9 cellular contexts compared by ENCODE assay signal in genomic region chr12:54285150-54286041, GRCh38. TPM values are rescaled to one million over a fixed set of nuclear protein-coding genes. Genes with fewer than 3 reads are reported as not detected.
A peak's percentile ranks its signal among the peaks of the same experiment; 100 is the strongest.
DNase-seq lines count a peak whose midpoint lies in the region; ATAC-seq and TF ChIP-seq lines count a peak whose summit lies in the region.
"Had no signal": no experiment of that assay in that cellular context is flagged by ENCODE, and none has a peak within 500 bp of the region (broad histone marks: within the 10 kb centered on the region; RNA-seq: fewer than 3 reads in every experiment).

No MANE protein-coding gene starts in this region.

- no peaks in the 10 kb centered on the region for H3K9me3 Mint-ChIP-seq in T-helper 2 cell treated with Interferon-gamma antibody and Interleukin-4, amounts not matched to agents 5 μg/mL and 100 μg/mL, for 36 hours

- H3K27ac Mint-ChIP-seq in T-helper 2 cell treated with Interferon-gamma antibody and Interleukin-4, amounts not matched to agents 5 μg/mL and 100 μg/mL, for 36 hours: peak overlapping the region; percentile 67

- ATAC-seq in Panc1 (no peak), GM18502 (IDR thresholded peaks at IDR 0.05; ENCODE audit: poor library complexity, unreplicated experiment) (no peak)

- in situ Hi-C loops in Panc1 (cut with HindIII; ENCODE audit: low pct_unique_long_range_greater_than_20kb, low sequenced_read_pairs): no loop called here

- H3K27me3 Mint-ChIP-seq in T-helper 2 cell treated with Interferon-gamma antibody and Interleukin-4, amounts not matched to agents 5 μg/mL and 100 μg/mL, for 36 hours (ENCODE audit: low read depth): no peaks in the 10 kb centered on the region

- H3K27me3 ChIP-seq in Panc1 (ENCODE audit: control insufficient read depth, insufficient read depth, low read length) (no peaks in the 10 kb centered on the region), esophagus squamous epithelium (no peaks in the 10 kb centered on the region), spleen (replicated peaks in 1 of 7) (no peaks in the 10 kb centered on the region), tibial nerve (no peaks in the 10 kb centered on the region)

- H3K4me3 ChIP-seq in Panc1 (ENCODE audit: low read depth in 2 of 2, low read length in 2 of 2) (peak overlapping the region; percentile 26 to 99), esophagus squamous epithelium (peak overlapping the region in 2 of 4 donors; percentile 25 to 84), spleen (peak overlapping the region in 1 of 8 donors; percentile 23), tibial nerve (no peak overlapping the region)

- POLR2A ChIA-PET in Panc1 (lab: Charles Lee): interaction anchor here (0.7 to 1.5 kb wide), 2 partner anchors 40 to 83 kb away, joined by 3 to 4 read pairs; partner anchors contain the start of gene COPZ1

- no peak for DNase-seq in T-helper 2 cell treated with Interferon-gamma antibody and Interleukin-4, amounts not matched to agents 5 μg/mL and 100 μg/mL, for 36 hours (ENCODE audit: low spot score)
- no peak for DNase-seq in T-helper 2 cell
- no peak for DNase-seq in Panc1 (ENCODE audit: low read depth, low spot score)
- no peak for DNase-seq in esophagus squamous epithelium (lab: John Stamatoyannopoulos, UW)
- DNase-seq in spleen: no peak
- DNase-seq in tibial nerve (ENCODE audit: low spot score in 2 of 2): no peak
- no peak for DNase-seq in HK-2 (ENCODE audit: unreplicated experiment)
- DNase-seq: C1 segment of cervical spinal cord had no signal

- TF ChIP-seq CTCF in Panc1 (IDR thresholded peaks at IDR 0.05) (no peak; the same call in 1 of the 2 replicates), esophagus squamous epithelium (IDR thresholded peaks at IDR 0.05) (peak in 3 of 6 experiments; percentile 15 to 26 (median 20)), spleen (IDR thresholded peaks at IDR 0.05 in 8 of 11, conservative IDR thresholded peaks at IDR 0.05 in 3 of 11) (peak in 2 of 11 experiments; percentile 26), tibial nerve (IDR thresholded peaks at IDR 0.05) (peak in 2 of 5 experiments; percentile 13 to 22)

- 38 to 49% methylated on average over 5 of the region's 5 CpGs for WGBS in esophagus squamous epithelium, 2 donors
- WGBS in spleen, 5 donors: 53 to 68% (median 55%) methylated on average over 5 of the region's 5 CpGs
- 52 to 62% methylated on average over 5 of the region's 5 CpGs for WGBS in tibial nerve, 2 donors

- peaks cover 40% of the 10 kb centered on the region for H3K4me1 ChIP-seq in Panc1 (ENCODE audit: control insufficient read depth, insufficient read depth, low read length)
- H3K4me1 ChIP-seq in esophagus squamous epithelium: peaks cover 22 to 81% (median 51%) of the 10 kb centered on the region in 3 donors
- H3K4me1 ChIP-seq in spleen: peaks cover 41 to 94% (median 76%) of the 10 kb centered on the region in 6 donors
- H3K4me1 ChIP-seq in tibial nerve: peaks cover 0 to 58% (median 36%) of the 10 kb centered on the region in 4 donors

- H3K4me1 Mint-ChIP-seq in T-helper 2 cell treated with Interferon-gamma antibody and Interleukin-4, amounts not matched to agents 5 μg/mL and 100 μg/mL, for 36 hours (ENCODE audit: low read depth): peaks cover 36% of the 10 kb centered on the region

- CTCF ChIA-PET in Panc1 (lab: Charles Lee): no interaction called here

- peak overlapping the region; percentile 19 for H3K4me3 Mint-ChIP-seq in T-helper 2 cell treated with Interferon-gamma antibody and Interleukin-4, amounts not matched to agents 5 μg/mL and 100 μg/mL, for 36 hours

- no peak for TF ChIP-seq EP300 in tibial nerve (IDR thresholded peaks at IDR 0.05)

- intact Hi-C loops in Panc1 (cut with micrococcal nuclease; ENCODE audit: unreplicated experiment): loop anchor here (5.0 kb wide), 1 partner anchor 77 kb away; the partner anchor contains the start of gene GPR84
- intact Hi-C loops in esophagus squamous epithelium (cut with DNase I): no loop called here
- intact Hi-C loops in spleen (cut with DNase I; ENCODE audit: low total_unique reads): no loop called here

- TF ChIP-seq POLR2A in esophagus squamous epithelium (IDR thresholded peaks at IDR 0.05) (no peak), spleen (IDR thresholded peaks at IDR 0.05) (no peak), tibial nerve (IDR thresholded peaks at IDR 0.05) (no peak)

- no peaks in the 10 kb centered on the region for H3K36me3 Mint-ChIP-seq in T-helper 2 cell treated with Interferon-gamma antibody and Interleukin-4, amounts not matched to agents 5 μg/mL and 100 μg/mL, for 36 hours (ENCODE audit: low read depth)

- H3K27ac ChIP-seq in Panc1 (ENCODE audit: low read length): peak overlapping the region; percentile 44
- peak overlapping the region in 3 of 4 donors; percentile 11 to 65 (median 61) for H3K27ac ChIP-seq in esophagus squamous epithelium
- H3K27ac ChIP-seq in spleen: peak overlapping the region in 5 of 8 donors; percentile 4 to 42 (median 20)
- H3K27ac ChIP-seq in tibial nerve: no peak overlapping the region

- H3K36me3 ChIP-seq in Panc1 (ENCODE audit: control insufficient read depth, insufficient read depth, low read length) (peaks cover 58% of the 10 kb centered on the region), esophagus squamous epithelium (peaks cover 26 to 81% (median 33%) of the 10 kb centered on the region in 3 donors), spleen (peaks cover 10 to 92% (median 75%) of the 10 kb centered on the region in 6 donors), tibial nerve (peaks cover 0 to 76% (median 18%) of the 10 kb centered on the region in 3 donors)

- no TSS peak for BruUV-seq in Panc1 (replicated peaks; lab: Mats Ljungman, UMichigan)

- H3K9me3 ChIP-seq in Panc1 (ENCODE audit: control insufficient read depth, insufficient read depth, low read depth, low read length): no peaks in the 10 kb centered on the region
- no peaks in the 10 kb centered on the region for H3K9me3 ChIP-seq in esophagus squamous epithelium
- H3K9me3 ChIP-seq in spleen: no peaks in the 10 kb centered on the region
- H3K9me3 ChIP-seq in tibial nerve: no peaks in the 10 kb centered on the region

RNA-seq across cellular contexts. Expression of gene HNRNPA1, which starts 4.9 kb away (rescaled TPM):
- total RNA-seq in Panc1 (2021; ENCODE audit: unreplicated experiment) (689 TPM), esophagus squamous epithelium (100 to 1,000 TPM; 274 to 473 (median 422) TPM), spleen (100 to 1,000 TPM; 511 to 957 (median 742) TPM), tibial nerve (100 to 1,000 TPM; 450 to 769 (median 570) TPM)
- polyA plus RNA-seq in Panc1 (2012; ENCODE audit: insufficient read length): 452 TPM
- 1,000 to 10,000 TPM; 1,074 to 1,168 (median 1,166) TPM for polyA plus RNA-seq in spleen

RNA-seq across cellular contexts. Expression of gene CBX5, which starts 5.5 kb away (rescaled TPM):
- total RNA-seq in Panc1 (2021; ENCODE audit: unreplicated experiment): 130 TPM
- 19.4 TPM for polyA plus RNA-seq in Panc1 (2012; ENCODE audit: insufficient read length)
- 10 to 100 TPM; 13.2 to 29.9 (median 23.7) TPM for total RNA-seq in esophagus squamous epithelium
- total RNA-seq in spleen: 10 to 100 TPM; 37.2 to 60.3 (median 48.2) TPM
- polyA plus RNA-seq in spleen: 1 to 10 TPM; 6.5 to 8.8 (median 6.5) TPM
- total RNA-seq in tibial nerve: 10 to 100 TPM; 32.1 to 50.0 (median 42.4) TPM

RNA-seq across cellular contexts. Expression of gene NFE2, which starts 15.4 kb away (rescaled TPM):
- total RNA-seq in Panc1 (2021; ENCODE audit: unreplicated experiment) (0.26 TPM), esophagus squamous epithelium (under 1 TPM in 3 of 4 donors, not detected in 1; 0.15 to 0.44 (median 0.38) TPM), spleen (10 to 100 TPM; 14.1 to 93.7 (median 45.0) TPM), tibial nerve (not detected)
- 0.24 TPM for polyA plus RNA-seq in Panc1 (2012; ENCODE audit: insufficient read length)
- 10 to 100 TPM in 2 of 3 donors, 1 to 10 TPM in 1; 2.4 to 17.5 (median 14.7) TPM for polyA plus RNA-seq in spleen

RNA-seq across cellular contexts. Expression of gene COPZ1, which starts 39.5 kb away (rescaled TPM):
- total RNA-seq in Panc1 (2021; ENCODE audit: unreplicated experiment) (175 TPM), esophagus squamous epithelium (100 to 1,000 TPM in 2 of 4 donors, 10 to 100 TPM in 2; 68.1 to 153 (median 97.9) TPM), spleen (10 to 100 TPM; 59.3 to 99.1 (median 92.8) TPM), tibial nerve (10 to 100 TPM; 38.0 to 52.0 (median 43.6) TPM)
- 147 TPM for polyA plus RNA-seq in Panc1 (2012; ENCODE audit: insufficient read length)
- 10 to 100 TPM; 55.4 to 80.2 (median 76.4) TPM for polyA plus RNA-seq in spleen

Comparison
In these comparisons a context has a peak if more than half of its experiments do, and no peak if none do; other contexts are left out.
1. H3K27ac ChIP-seq: peak in Panc1 (single experiment), esophagus squamous epithelium (3 of 4) and spleen (5 of 8); none in tibial nerve (0 of 4).
2. H3K4me3 ChIP-seq: peak in Panc1 (2 of 2); none in tibial nerve (0 of 4).
3. RNA of gene NFE2, which starts 15.4 kb away (total RNA-seq): 14.1 to 93.7 TPM in spleen; 0.15 to 0.44 TPM in esophagus squamous epithelium, 0.26 TPM in Panc1 (single experiment) and not detected in tibial nerve; every median in the first group is over 10 times any median in the second.